24 cellular contexts compared by ENCODE assay signal in genomic region chr7:124130-124949, GRCh38.
DNase-seq lines count a peak whose midpoint lies in the region; ATAC-seq and TF ChIP-seq lines count a peak whose summit lies in the region.
"Had no signal": no experiment of that assay in that cellular context is flagged by ENCODE, and none has a peak within 500 bp of the region (broad histone marks: within the 10 kb centered on the region; RNA-seq: fewer than 3 reads in every experiment).

No MANE protein-coding gene starts in this region.

- no peaks in the 10 kb centered on the region for H3K36me3 ChIP-seq in HCT116 (ENCODE audit: control insufficient read depth in 1 of 2, insufficient read depth in 2 of 2, low read length in 2 of 2)
- no peaks in the 10 kb centered on the region for H3K36me3 ChIP-seq in SU-DHL-6 (ENCODE audit: low read length)
- H3K36me3 ChIP-seq: brain microvascular endothelial cell, colonic mucosa, neutrophil, tibial nerve had no signal

- H3K4me2 ChIP-seq in HCT116 (ENCODE audit: low read length) (no peak overlapping the region), SU-DHL-6 (ENCODE audit: low read depth, low read length, poor library complexity, severe bottlenecking) (no peak overlapping the region)

- peaks cover 29% of the 10 kb centered on the region for H3K27me3 Mint-ChIP-seq in nephron progenitor cell (ENCODE audit: low read depth, poor library complexity)
- H3K27me3 Mint-ChIP-seq: activated CD4-positive, alpha-beta memory T cell treated with anti-CD3 and anti-CD28 coated beads, Interleukin-2, amount 10 ng/mL, durations not matched to agents 7 days and 5 days had no signal

- H3K27ac ChIP-seq in HCT116 (ENCODE audit: low read depth, low read length) = no peak overlapping the region
- H3K27ac ChIP-seq in SU-DHL-6 (ENCODE audit: low read depth, low read length) = no peak overlapping the region
- H3K27ac ChIP-seq: brain microvascular endothelial cell, colonic mucosa, neutrophil, tibial nerve had no signal

- H2AFZ ChIP-seq in HCT116 (ENCODE audit: low read depth, low read length, poor library complexity, severe bottlenecking) (no peak overlapping the region), SU-DHL-6 (ENCODE audit: low read depth, low read length, severe bottlenecking) (no peak overlapping the region)

- H3K79me2 ChIP-seq in HCT116 (ENCODE audit: insufficient read depth, low read length) (no peaks in the 10 kb centered on the region), SU-DHL-6 (ENCODE audit: insufficient read depth, low read length) (no peaks in the 10 kb centered on the region)

- intact Hi-C loops in HCT116 (cut with micrococcal nuclease) = no loop called here

- no TSS peak for BruUV-seq in HCT116 (replicated peaks; lab: Mats Ljungman, UMichigan)

- H3K27me3 ChIP-seq in HCT116 (ENCODE audit: insufficient read depth, low read length) (peaks cover 16% of the 10 kb centered on the region; the same call in 1 of the 2 replicates), SU-DHL-6 (ENCODE audit: low read length) (no peaks in the 10 kb centered on the region)
- H3K27me3 ChIP-seq: brain microvascular endothelial cell, colonic mucosa, neutrophil, tibial nerve had no signal

- no peaks in the 10 kb centered on the region for H3F3A ChIP-seq in SU-DHL-6 (ENCODE audit: insufficient read depth)

- RAD21 ChIA-PET in HCT116 (lab: Charles Lee; ENCODE audit: low non-redundant PET in 1 of 2, low total read pairs in 2 of 2, uncharacterized antibody in 2 of 2, unreplicated experiment in 2 of 2) = no interaction called here

- peak; percentile 67 for TF ChIP-seq RAD21 in HCT116 (IDR thresholded peaks at IDR 0.05; ENCODE audit: low read depth)

- H3K9me3 ChIP-seq in HCT116 (ENCODE audit: control insufficient read depth in 1 of 2, insufficient read depth in 1 of 2, low read depth in 1 of 2, low read length in 2 of 2) (no peaks in the 10 kb centered on the region), SU-DHL-6 (ENCODE audit: insufficient read depth, low read length) (no peaks in the 10 kb centered on the region)
- H3K9me3 ChIP-seq: colonic mucosa, neutrophil, tibial nerve had no signal

- peak; percentile 64 to 77 (median 74); a peak in 5 of 6 replicates for TF ChIP-seq CTCF in HCT116 (IDR thresholded peaks at IDR 0.05 in 2 of 3, conservative IDR thresholded peaks at IDR 0.05 in 1 of 3; ENCODE audit: borderline replicate concordance in 1 of 3, insufficient read depth in 1 of 3, low read depth in 2 of 3, low read length in 2 of 3)
- TF ChIP-seq CTCF in SU-DHL-6 (IDR thresholded peaks at IDR 0.05; ENCODE audit: insufficient read depth, low read length, poor library complexity, severe bottlenecking) = peak; percentile 49
- no peak for TF ChIP-seq CTCF in nephron progenitor cell (IDR thresholded peaks at IDR 0.05)

- in situ Hi-C loops in KBM-7 (cut with MboI; ENCODE audit: low pct_unique_long_range_greater_than_20kb, low sequenced_read_pairs) = no loop called here

- no peaks in the 10 kb centered on the region for H4K20me1 ChIP-seq in HCT116 (ENCODE audit: insufficient read depth)
- no peaks in the 10 kb centered on the region for H4K20me1 ChIP-seq in SU-DHL-6 (ENCODE audit: low read depth, low read length)

- H3K9ac ChIP-seq in HCT116 (ENCODE audit: low read length) (no peak overlapping the region), SU-DHL-6 (ENCODE audit: low read length) (no peak overlapping the region)

- no peaks in the 10 kb centered on the region for H3K9me3 Mint-ChIP-seq in nephron progenitor cell
- H3K9me3 Mint-ChIP-seq: activated CD4-positive, alpha-beta memory T cell treated with anti-CD3 and anti-CD28 coated beads, Interleukin-2, amount 10 ng/mL, durations not matched to agents 7 days and 5 days; activated T-cell treated with anti-CD3 and anti-CD28 coated beads, Interleukin-2, amount 50 U/mL, for 72 hours; CD14-positive monocyte; IgD-negative memory B cell had no signal

- H3K4me1 ChIP-seq in HCT116 (ENCODE audit: control insufficient read depth in 1 of 2, insufficient read depth in 2 of 2, low read length in 2 of 2) = no peaks in the 10 kb centered on the region
- H3K4me1 ChIP-seq: colonic mucosa had no signal

- peaks cover 36% of the 10 kb centered on the region for H3K4me1 Mint-ChIP-seq in nephron progenitor cell
- H3K4me1 Mint-ChIP-seq: activated CD4-positive, alpha-beta memory T cell treated with anti-CD3 and anti-CD28 coated beads, Interleukin-2, amount 10 ng/mL, durations not matched to agents 7 days and 5 days; IgD-negative memory B cell had no signal

- no peaks in the 10 kb centered on the region for H3K9me2 ChIP-seq in HCT116 (ENCODE audit: insufficient read depth)
- H3K9me2 ChIP-seq in SU-DHL-6 (replicated peaks; ENCODE audit: insufficient read depth, low read length) = no peaks in the 10 kb centered on the region

- peak; percentile 88 for ATAC-seq in HCT116
- ATAC-seq: activated T-cell treated with anti-CD3 and anti-CD28 coated beads, Interleukin-2, amount 50 U/mL, for 72 hours had no signal

- POLR2A ChIA-PET in HCT116 (lab: Charles Lee) = no interaction called here

- TF ChIP-seq POLR2A in HCT116 (IDR thresholded peaks at IDR 0.05; ENCODE audit: borderline replicate concordance, extremely low read depth, insufficient read depth, insufficient read length) = no peak

- no peak overlapping the region for H3K4me3 Mint-ChIP-seq in nephron progenitor cell
- H3K4me3 Mint-ChIP-seq: activated CD4-positive, alpha-beta memory T cell treated with anti-CD3 and anti-CD28 coated beads, Interleukin-2, amount 10 ng/mL, durations not matched to agents 7 days and 5 days; activated T-cell treated with anti-CD3 and anti-CD28 coated beads, Interleukin-2, amount 50 U/mL, for 72 hours; CD14-positive monocyte; IgD-negative memory B cell had no signal

- H3K4me3 ChIP-seq in HCT116 (replicated peaks in 1 of 2; ENCODE audit: low read depth in 1 of 2, low read length in 2 of 2) = no peak overlapping the region
- H3K4me3 ChIP-seq in SU-DHL-6 (ENCODE audit: insufficient read depth, low read length, poor library complexity, severe bottlenecking) = no peak overlapping the region
- H3K4me3 ChIP-seq: colonic mucosa, tibial nerve had no signal

- peak; percentile 9 for DNase-seq in NCI-H82 (lab: John Stamatoyannopoulos, UW)
- no peak for DNase-seq in NCI-H82 treated with DMSO at 0.1 percent for 48 hours (lab: John Stamatoyannopoulos, UW; ENCODE audit: unreplicated experiment)
- no peak for DNase-seq in HCT116 (ENCODE audit: low read depth, low spot score)
- DNase-seq in nephron progenitor cell = peak; percentile 56
- DNase-seq in NCI-H2081 (lab: John Stamatoyannopoulos, UW) = no peak
- no peak for DNase-seq in KBM-7
- DNase-seq in NCI-H345 treated with DMSO at 0.1 percent for 48 hours (lab: John Stamatoyannopoulos, UW; ENCODE audit: unreplicated experiment) = no peak
- DNase-seq: activated CD4-positive, alpha-beta memory T cell treated with anti-CD3 and anti-CD28 coated beads, Interleukin-2, amount 10 ng/mL, durations not matched to agents 7 days and 5 days; activated T-cell treated with anti-CD3 and anti-CD28 coated beads, Interleukin-2, amount 50 U/mL, for 72 hours; brain microvascular endothelial cell; colonic mucosa; DMS153; GOT3; NCI-H1048; retina; SIG-M5; stimulated activated CD4-positive, alpha-beta T cell treated with anti-CD3 and anti-CD28 coated beads, Interleukin-15, amount 100 ng/mL, for 24 hours; stimulated activated naive CD4-positive, alpha-beta T cell treated with Interleukin-2 at 50 U/mL for 16 hours; T-helper 2 cell had no signal

- H3K27ac Mint-ChIP-seq in nephron progenitor cell = no peak overlapping the region
- H3K27ac Mint-ChIP-seq: activated CD4-positive, alpha-beta memory T cell treated with anti-CD3 and anti-CD28 coated beads, Interleukin-2, amount 10 ng/mL, durations not matched to agents 7 days and 5 days; activated T-cell treated with anti-CD3 and anti-CD28 coated beads, Interleukin-2, amount 50 U/mL, for 72 hours; IgD-negative memory B cell had no signal

- no peaks in the 10 kb centered on the region for H3K36me3 Mint-ChIP-seq in nephron progenitor cell (ENCODE audit: low read depth)
- H3K36me3 Mint-ChIP-seq: IgD-negative memory B cell had no signal

- CTCF ChIA-PET in HCT116 (lab: Charles Lee) = interaction anchor here (1.0 to 1.4 kb wide), 2 partner anchors 24 to 61 kb away, joined by 3 read pairs; no protein-coding TSS in a partner anchor

TF ChIP-seq in HCT116, 20 proteins besides CTCF, POLR2A, EP300 and RAD21:
- TF ChIP-seq TCF7L2 (IDR thresholded peaks at IDR 0.05; ENCODE audit: borderline replicate concordance, extremely low read depth, insufficient read depth, insufficient read length) (no peak), ZBTB33 (IDR thresholded peaks at IDR 0.05; ENCODE audit: extremely low read depth, insufficient replicate concordance, low read length) (no peak), MAX (IDR thresholded peaks at IDR 0.05) (no peak), SP1 (IDR thresholded peaks at IDR 0.05; ENCODE audit: low read depth) (no peak), EZH2 (IDR thresholded peaks at IDR 0.05) (no peak), ZNF274 (IDR thresholded peaks at IDR 0.05; ENCODE audit: low read depth, low read length) (no peak), ELF1 (IDR thresholded peaks at IDR 0.05; ENCODE audit: borderline replicate concordance, low read depth) (no peak), SIN3A (IDR thresholded peaks at IDR 0.05; ENCODE audit: low read depth) (no peak), SRF (IDR thresholded peaks at IDR 0.05; ENCODE audit: low read depth) (no peak), POLR2AphosphoS5 (IDR thresholded peaks at IDR 0.05; ENCODE audit: low read depth, low read length) (no peak), CBX3 (IDR thresholded peaks at IDR 0.05; ENCODE audit: low read depth) (no peak)
TF ChIP-seq in HCT116: peak in this region for 0.

Comparison
In these comparisons a context has a peak if more than half of its experiments do, and no peak if none do; other contexts are left out.
1. DNase-seq: peak in NCI-H82 (single experiment) and nephron progenitor cell (single experiment); none in NCI-H82 treated with DMSO at 0.1 percent for 48 hours (single experiment), HCT116 (single experiment), NCI-H2081 (0 of 2), KBM-7 (single experiment) and NCI-H345 treated with DMSO at 0.1 percent for 48 hours (single experiment).